1 cellular context compared by ENCODE assay signal in the genomic region with DNA sequence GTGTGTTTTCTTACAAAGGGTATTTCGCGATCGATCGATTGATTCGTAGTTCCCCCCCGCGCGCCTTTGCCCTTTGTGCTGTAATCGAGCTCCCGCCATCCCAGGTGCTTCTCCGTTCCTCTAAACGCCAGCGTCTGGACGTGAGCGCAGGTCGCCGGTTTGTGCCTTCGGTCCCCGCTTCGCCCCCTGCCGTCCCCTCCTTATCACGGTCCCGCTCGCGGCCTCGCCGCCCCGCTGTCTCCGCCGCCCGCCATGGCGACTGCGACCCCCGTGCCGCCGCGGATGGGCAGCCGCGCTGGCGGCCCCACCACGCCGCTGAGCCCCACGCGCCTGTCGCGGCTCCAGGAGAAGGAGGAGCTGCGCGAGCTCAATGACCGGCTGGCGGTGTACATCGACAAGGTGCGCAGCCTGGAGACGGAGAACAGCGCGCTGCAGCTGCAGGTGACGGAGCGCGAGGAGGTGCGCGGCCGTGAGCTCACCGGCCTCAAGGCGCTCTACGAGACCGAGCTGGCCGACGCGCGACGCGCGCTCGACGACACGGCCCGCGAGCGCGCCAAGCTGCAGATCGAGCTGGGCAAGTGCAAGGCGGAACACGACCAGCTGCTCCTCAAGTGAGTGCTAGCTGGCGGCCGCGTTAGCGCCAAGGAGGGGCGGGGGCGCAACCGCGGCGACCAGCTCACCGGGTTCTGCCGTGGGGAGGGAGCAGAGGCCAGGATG.
TF ChIP-seq lines count a peak whose summit lies in the region.

No MANE protein-coding gene starts in this region.

TF ChIP-seq in SK-N-SH, 30 proteins besides CTCF, POLR2A, EP300 and RAD21 (continued from another document):
- TF ChIP-seq IRF3 (IDR thresholded peaks at IDR 0.05; ENCODE audit: low read depth, low read length) (no peak), EZH2phosphoT487 (IDR thresholded peaks at IDR 0.05; ENCODE audit: borderline replicate concordance, low read depth) (no peak), GATA2 (CRISPR knock-in tag; IDR thresholded peaks at IDR 0.05) (no peak), FOXJ3 (CRISPR knock-in tag; IDR thresholded peaks at IDR 0.05) (no peak), YY1 (IDR thresholded peaks at IDR 0.05; ENCODE audit: low read depth) (no peak), ZBTB33 (IDR thresholded peaks at IDR 0.05; ENCODE audit: borderline replicate concordance, low read depth) (no peak)
